10 cellular contexts compared by ENCODE assay signal in the genomic region with DNA sequence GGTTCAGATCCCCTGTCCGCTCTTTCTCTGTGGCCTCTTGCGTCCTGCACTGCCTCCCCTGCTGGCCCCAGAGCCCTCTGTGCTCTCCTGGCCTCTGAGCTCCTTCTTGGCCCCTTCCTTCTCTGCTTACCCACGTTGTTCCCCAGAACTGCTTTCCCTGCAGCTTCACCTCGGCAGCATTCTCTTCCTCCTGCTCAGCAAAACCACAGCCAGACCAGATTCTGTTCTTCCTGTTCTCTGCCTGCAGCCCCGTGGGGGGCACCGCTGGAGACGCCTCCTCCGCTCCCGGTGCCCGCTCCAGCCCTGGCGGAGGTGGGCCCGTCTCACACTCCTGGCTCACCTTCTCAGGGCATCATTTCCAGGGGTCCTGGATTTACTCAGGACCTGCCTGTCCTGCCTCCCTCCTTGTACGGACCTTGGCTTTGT.
DNase-seq lines count a peak whose midpoint lies in the region; ATAC-seq and TF ChIP-seq lines count a peak whose summit lies in the region.
"Had no signal": no experiment of that assay in that cellular context is flagged by ENCODE, and none has a peak within 500 bp of the region (broad histone marks: within the 10 kb centered on the region; RNA-seq: fewer than 3 reads in every experiment).

No MANE protein-coding gene starts in this region.

- ATAC-seq in GM18870 (IDR thresholded peaks at IDR 0.05; ENCODE audit: unreplicated experiment) (no peak), HG02884 (IDR thresholded peaks at IDR 0.05; ENCODE audit: unreplicated experiment) (no peak)
- ATAC-seq in stimulated activated naive CD8-positive, alpha-beta T cell treated with anti-CD3 and anti-CD28 coated beads, Interleukin-15, Interleukin-2, amounts not matched to agents 100 U/mL and 50 U/mL, for 24 hours = no peak
- ATAC-seq: stimulated activated naive CD8-positive, alpha-beta T cell treated with anti-CD3 and anti-CD28 coated beads, Interleukin-15, amount 100 ng/mL, for 72 hours had no signal

- peaks cover 79% of the 10 kb centered on the region for H3K36me3 ChIP-seq in BLaER1
- H3K36me3 ChIP-seq in brain microvascular endothelial cell (replicated peaks) = peaks cover 7% of the 10 kb centered on the region
- H3K36me3 ChIP-seq in muscle layer of duodenum (ENCODE audit: control insufficient read depth in 1 of 2, insufficient read depth in 2 of 2, low read length in 2 of 2) = peaks cover 66 to 92% of the 10 kb centered on the region in 2 donors

- H3K9me3 ChIP-seq in BLaER1 (no peaks in the 10 kb centered on the region), muscle layer of duodenum (ENCODE audit: control insufficient read depth in 1 of 2, low read length in 2 of 2) (no peaks in the 10 kb centered on the region)

- H3K9ac ChIP-seq in BLaER1 = 0 out of 2 replicates have a peak overlapping the region, but pooled peaks have one; percentile 25

- in situ Hi-C loops in KBM-7 (cut with MboI; ENCODE audit: low pct_unique_long_range_greater_than_20kb, low sequenced_read_pairs) (no loop called here), brain microvascular endothelial cell (cut with HindIII; ENCODE audit: low pct_ligation_motif_present, low sequenced_read_pairs) (no loop called here)

- H4K20me1 ChIP-seq in BLaER1 = no peaks in the 10 kb centered on the region

- H3K4me1 ChIP-seq in BLaER1 = peaks cover 35% of the 10 kb centered on the region
- H3K4me1 ChIP-seq in muscle layer of duodenum (ENCODE audit: control insufficient read depth in 1 of 2, insufficient read depth in 2 of 2, low read length in 2 of 2) = peaks cover 0 to 30% of the 10 kb centered on the region in 2 donors

- no peak for TF ChIP-seq CTCF in brain microvascular endothelial cell (IDR thresholded peaks at IDR 0.05; ENCODE audit: low read depth, low read length, missing control alignments)

- H3K4me2 ChIP-seq in BLaER1 = peak overlapping the region; percentile 88

- peak overlapping the region; percentile 69 for H3K27ac ChIP-seq in BLaER1
- H3K27ac ChIP-seq in brain microvascular endothelial cell = no peak overlapping the region
- H3K27ac ChIP-seq in muscle layer of duodenum (ENCODE audit: low read length) = peak overlapping the region; percentile 16

- DNase-seq in KBM-7 = peak; percentile 87
- DNase-seq in brain microvascular endothelial cell = peak; percentile 46
- no peak for DNase-seq in HUDEP-2 (lab: John Stamatoyannopoulos, UW; ENCODE audit: unreplicated experiment in 76 of 76)
- no peak for DNase-seq in stimulated activated naive CD8-positive, alpha-beta T cell treated with anti-CD3 and anti-CD28 coated beads, Interleukin-15, Interleukin-2, amounts not matched to agents 100 U/mL and 50 U/mL, for 24 hours
- DNase-seq: stimulated activated CD4-positive, alpha-beta T cell treated with anti-CD3 and anti-CD28 coated beads, Interleukin-15, amount 100 ng/mL, for 24 hours; stimulated activated naive CD8-positive, alpha-beta T cell treated with anti-CD3 and anti-CD28 coated beads, Interleukin-15, amount 100 ng/mL, for 72 hours had no signal

- H3K27me3 ChIP-seq in BLaER1 (no peaks in the 10 kb centered on the region), brain microvascular endothelial cell (replicated peaks) (no peaks in the 10 kb centered on the region), muscle layer of duodenum (ENCODE audit: low read depth, low read length) (no peaks in the 10 kb centered on the region)

- H3K4me3 ChIP-seq in BLaER1 (no peak overlapping the region), brain microvascular endothelial cell (ENCODE audit: low read depth, low read length) (no peak overlapping the region), muscle layer of duodenum (ENCODE audit: low read depth in 1 of 2, low read length in 2 of 2) (no peak overlapping the region)

Comparison
In these comparisons a context has a peak if more than half of its experiments do, and no peak if none do; other contexts are left out.
1. DNase-seq: peak in KBM-7 (single experiment) and brain microvascular endothelial cell (single experiment); none in HUDEP-2 (0 of 76) and stimulated activated naive CD8-positive, alpha-beta T cell treated with anti-CD3 and anti-CD28 coated beads, Interleukin-15, Interleukin-2, amounts not matched to agents 100 U/mL and 50 U/mL, for 24 hours (single experiment).